Comparison of ENCODE assay signal across 8 cellular contexts in genomic region chr17:3738562-3739295, GRCh38. TPM values are rescaled to one million over a fixed set of nuclear protein-coding genes. Genes with fewer than 3 reads are reported as not detected.
DNase-seq lines count a peak whose midpoint lies in the region; ATAC-seq and TF ChIP-seq lines count a peak whose summit lies in the region.

No MANE protein-coding gene starts in this region.

- H3K4me3 Mint-ChIP-seq in activated naive CD8-positive, alpha-beta T cell = peak overlapping the region; percentile 25
- H3K4me3 Mint-ChIP-seq in immature natural killer cell = peak overlapping the region in 2 of 5 donors; percentile 2 to 16

- H3K4me3 ChIP-seq in RWPE2 (ENCODE audit: severe bottlenecking) = no peak overlapping the region

- H3K9me3 ChIP-seq in RWPE2 (ENCODE audit: severe bottlenecking) = no peaks in the 10 kb centered on the region

- peaks cover 40% of the 10 kb centered on the region for H3K4me1 Mint-ChIP-seq in activated naive CD8-positive, alpha-beta T cell (ENCODE audit: low read depth)
- H3K4me1 Mint-ChIP-seq in immature natural killer cell = peaks cover 31 to 44% of the 10 kb centered on the region in 2 donors

- H3K4me1 ChIP-seq in RWPE2 (ENCODE audit: insufficient read depth, poor library complexity, severe bottlenecking) = no peaks in the 10 kb centered on the region

- DNase-seq in COLO668 (lab: John Stamatoyannopoulos, UW; ENCODE audit: unreplicated experiment) (peak; percentile 27), RWPE2 (ENCODE audit: low spot score) (no peak), immature natural killer cell (peak; percentile 33 to 37 (median 36)), hepatic stellate cell (ENCODE audit: low spot score) (no peak)
- peak; percentile 47 to 61 for DNase-seq in stimulated activated CD4-positive, alpha-beta T cell treated with anti-CD3 and anti-CD28 coated beads, Interleukin-2, amount 100 ng/mL, for 48 hours

- ATAC-seq in RWPE2 (ENCODE audit: low read depth) (peak; percentile 64), HG03460 (IDR thresholded peaks at IDR 0.05; ENCODE audit: unreplicated experiment) (no peak), GM21360 (IDR thresholded peaks at IDR 0.05; ENCODE audit: unreplicated experiment) (no peak)

- H3K36me3 Mint-ChIP-seq in activated naive CD8-positive, alpha-beta T cell = no peaks in the 10 kb centered on the region
- peaks cover 0 to 3% (median 0%) of the 10 kb centered on the region in 3 donors for H3K36me3 Mint-ChIP-seq in immature natural killer cell

- TF ChIP-seq CTCF in RWPE2 (IDR thresholded peaks at IDR 0.05; ENCODE audit: poor library complexity, severe bottlenecking) = no peak

- H3K27me3 Mint-ChIP-seq in activated naive CD8-positive, alpha-beta T cell = no peaks in the 10 kb centered on the region
- H3K27me3 Mint-ChIP-seq in immature natural killer cell (ENCODE audit: low read depth in 3 of 3) = peaks cover 4 to 7% (median 4%) of the 10 kb centered on the region in 3 donors

- H3K36me3 ChIP-seq in RWPE2 (ENCODE audit: low read depth) = no peaks in the 10 kb centered on the region

- peak overlapping the region; percentile 81 for H3K27ac Mint-ChIP-seq in activated naive CD8-positive, alpha-beta T cell
- peak overlapping the region; percentile 9 to 88 (median 56) for H3K27ac Mint-ChIP-seq in immature natural killer cell

- H3K9me3 Mint-ChIP-seq in activated naive CD8-positive, alpha-beta T cell (ENCODE audit: low read depth) = no peaks in the 10 kb centered on the region
- H3K9me3 Mint-ChIP-seq in immature natural killer cell = no peaks in the 10 kb centered on the region

- H3K27ac ChIP-seq in RWPE2 (ENCODE audit: poor library complexity, severe bottlenecking) = no peak overlapping the region

- no peaks in the 10 kb centered on the region for H3K27me3 ChIP-seq in RWPE2 (ENCODE audit: insufficient read depth, poor library complexity, severe bottlenecking)

RNA-seq across cellular contexts. Expression of gene HASPIN, which starts 15.0 kb away (rescaled TPM):
- polyA plus RNA-seq in immature natural killer cell = under 1 TPM in 2 of 3 donors, not detected in 1; 0.20 to 0.47 TPM

RNA-seq across cellular contexts. Expression of gene P2RX5, which starts 42.8 kb away (rescaled TPM):
- 1 to 10 TPM; 5.9 to 8.9 (median 8.4) TPM for polyA plus RNA-seq in immature natural killer cell

Comparison
In these comparisons a context has a peak if more than half of its experiments do, and no peak if none do; other contexts are left out.
1. DNase-seq: peak in COLO668 (single experiment), immature natural killer cell (3 of 3) and stimulated activated CD4-positive, alpha-beta T cell treated with anti-CD3 and anti-CD28 coated beads, Interleukin-2, amount 100 ng/mL, for 48 hours (2 of 2); none in RWPE2 (single experiment) and hepatic stellate cell (single experiment).